In the genomic region with DNA sequence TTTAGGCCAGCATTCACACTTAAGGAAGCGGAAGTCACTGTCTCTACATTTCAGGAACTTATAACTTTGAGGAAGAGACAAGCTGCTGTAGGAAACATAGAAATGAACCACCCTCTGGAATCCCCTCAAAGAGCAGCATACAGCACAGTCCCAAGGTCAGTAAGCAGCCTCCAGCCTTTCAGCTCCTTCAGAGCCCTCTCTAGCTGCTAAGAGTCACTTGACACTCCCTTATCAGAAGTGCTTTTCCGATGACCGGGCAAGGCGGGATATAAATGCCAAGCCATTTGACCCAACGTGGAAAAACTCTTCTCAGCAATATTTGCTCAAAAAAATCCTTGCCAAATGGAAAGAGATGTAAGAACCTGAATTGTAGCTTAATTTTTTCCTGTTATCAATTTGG, we compare ENCODE assay signal across 25 cellular contexts.
"Had no signal": no experiment of that assay in that cellular context is flagged by ENCODE, and none has a peak within 500 bp of the region (broad histone marks: within the 10 kb centered on the region; RNA-seq: fewer than 3 reads in every experiment).

No MANE protein-coding gene starts in this region.

- ATAC-seq: heart left ventricle; left colon; naive thymus-derived CD8-positive, alpha-beta T cell; pancreas; right cardiac atrium; sciatic nerve; stimulated activated effector memory CD8-positive, alpha-beta T cell treated with anti-CD3 and anti-CD28 coated beads, Interleukin-12 subunit alpha, Interleukin-12 subunit beta, amount 100 ng/mL, for 72 hours had no signal

- H3K36me3 ChIP-seq: heart left ventricle, left ventricle myocardium inferior, pancreas, prostate gland, transverse colon, uterus had no signal

- DNase-seq: heart left ventricle; hypothalamus; immature natural killer cell; kidney; left colon; left ventricle myocardium inferior; mammary epithelial cell; naive thymus-derived CD8-positive, alpha-beta T cell; nucleus accumbens; pancreas; posterior cingulate gyrus; retina; right cardiac atrium; stimulated activated CD4-positive, alpha-beta T cell treated with anti-CD3 and anti-CD28 coated beads, Interleukin-12 subunit alpha, Interleukin-12 subunit beta, amount 100 ng/mL, for 4 hours; stimulated activated CD4-positive, alpha-beta T cell treated with anti-CD3 and anti-CD28 coated beads, Interleukin-15, amount 100 ng/mL, for 24 hours; stimulated activated CD4-positive, alpha-beta T cell treated with anti-CD3 and anti-CD28 coated beads, Interleukin-2, amount 100 ng/mL, for 24 hours; stimulated activated CD4-positive, alpha-beta T cell treated with anti-CD3 and anti-CD28 coated beads, Interleukin-4, amount 100 ng/mL, for 24 hours; stimulated activated naive CD4-positive, alpha-beta T cell; substantia nigra; transverse colon; uterus had no signal

- H3K27me3 ChIP-seq: heart left ventricle, pancreas, transverse colon, uterus had no signal

- H3K4me1 ChIP-seq: heart left ventricle, left ventricle myocardium inferior, pancreas, prostate gland, transverse colon, uterus had no signal

- H3K9me3 ChIP-seq: pancreas, prostate gland, transverse colon, uterus had no signal

- H3K27ac ChIP-seq: heart left ventricle, left ventricle myocardium inferior, pancreas, prostate gland, skin epidermis, transverse colon, uterus had no signal

- H3K4me3 ChIP-seq: heart left ventricle, left ventricle myocardium inferior, pancreas, prostate gland, skin epidermis, transverse colon, uterus had no signal
